15 cellular contexts compared by ENCODE assay signal in the genomic region with DNA sequence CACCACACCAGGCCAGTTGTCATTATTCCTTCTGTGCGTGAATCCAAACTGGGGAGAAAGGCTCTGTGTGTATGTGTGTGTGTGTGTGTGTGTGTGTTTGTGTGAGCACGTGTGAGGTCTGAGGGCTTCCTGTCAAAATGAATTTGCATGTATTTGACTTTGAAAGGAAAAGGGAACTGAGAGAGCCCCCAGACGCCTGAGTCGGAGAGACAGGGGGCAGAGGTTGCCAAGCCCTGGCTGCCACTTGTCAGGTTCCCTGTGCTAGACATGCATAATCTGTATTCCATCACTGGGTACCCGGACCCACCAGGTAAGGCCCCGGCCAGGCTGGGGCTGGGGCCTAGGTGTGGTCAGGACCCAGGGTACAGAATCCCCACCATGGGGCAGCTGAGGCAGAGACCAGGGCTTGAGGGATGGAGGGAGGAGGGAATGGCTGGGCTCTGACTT.
DNase-seq lines count a peak whose midpoint lies in the region; ATAC-seq and TF ChIP-seq lines count a peak whose summit lies in the region.
"Had no signal": no experiment of that assay in that cellular context is flagged by ENCODE, and none has a peak within 500 bp of the region (broad histone marks: within the 10 kb centered on the region; RNA-seq: fewer than 3 reads in every experiment).

A gene with protein sequence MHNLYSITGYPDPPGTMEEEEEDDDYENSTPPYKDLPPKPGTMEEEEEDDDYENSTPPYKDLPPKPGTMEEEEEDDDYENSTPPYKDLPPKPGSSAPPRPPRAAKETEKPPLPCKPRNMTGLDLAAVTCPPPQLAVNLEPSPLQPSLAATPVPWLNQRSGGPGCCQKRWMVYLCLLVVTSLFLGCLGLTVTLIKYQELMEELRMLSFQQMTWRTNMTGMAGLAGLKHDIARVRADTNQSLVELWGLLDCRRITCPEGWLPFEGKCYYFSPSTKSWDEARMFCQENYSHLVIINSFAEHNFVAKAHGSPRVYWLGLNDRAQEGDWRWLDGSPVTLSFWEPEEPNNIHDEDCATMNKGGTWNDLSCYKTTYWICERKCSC (plus strand): TSS at position 191 of the 447 bp plus-strand sequence. CDS start 77 bp downstream, at position 268.

- no peaks in the 10 kb centered on the region for H3K27me3 ChIP-seq in SU-DHL-6 (ENCODE audit: low read length)
- H3K27me3 ChIP-seq: neutrophil had no signal

- no peak within 1 kb of the TSS for H3K4me3 Mint-ChIP-seq in activated naive CD4-positive, alpha-beta T cell treated with anti-CD3 and anti-CD28 coated beads, Interleukin-2, amount 50 U/mL, for 24 hours
- H3K4me3 Mint-ChIP-seq: brain, type B pancreatic cell had no signal

- H3F3A ChIP-seq in SU-DHL-6 (ENCODE audit: insufficient read depth): peaks cover 23% of the 10 kb centered on the region

- no peak within 1 kb of the TSS for H2AFZ ChIP-seq in SU-DHL-6 (ENCODE audit: low read depth, low read length, severe bottlenecking)

- peak within 1 kb of the TSS; percentile 55 for H3K4me2 ChIP-seq in SU-DHL-6 (ENCODE audit: low read depth, low read length, poor library complexity, severe bottlenecking)

- H3K9me3 Mint-ChIP-seq in activated naive CD4-positive, alpha-beta T cell treated with anti-CD3 and anti-CD28 coated beads, Interleukin-2, amount 50 U/mL, for 24 hours: no peaks in the 10 kb centered on the region
- H3K9me3 Mint-ChIP-seq: brain, type B pancreatic cell had no signal

- peak within 1 kb of the TSS; percentile 57 for H3K4me3 ChIP-seq in SU-DHL-6 (ENCODE audit: insufficient read depth, low read length, poor library complexity, severe bottlenecking)

- peaks cover 7% of the 10 kb centered on the region for H3K4me1 Mint-ChIP-seq in activated naive CD4-positive, alpha-beta T cell treated with anti-CD3 and anti-CD28 coated beads, Interleukin-2, amount 50 U/mL, for 24 hours
- H3K4me1 Mint-ChIP-seq: brain had no signal

- DNase-seq in activated naive CD4-positive, alpha-beta T cell (lab: John Stamatoyannopoulos, UW): no peak
- DNase-seq in activated CD4-positive, alpha-beta T cell treated with anti-CD3 and anti-CD28 coated beads, Interleukin-2, amount 50 U/mL, for 48 hours: no peak
- no peak for DNase-seq in activated naive CD4-positive, alpha-beta T cell treated with Interleukin-2 at 50 U/mL for 16 hours
- DNase-seq: DMS79, glutamatergic neuron, NCI-H2227 treated with DMSO at 0.1 percent for 48 hours, small intestine had no signal

- H3K27ac ChIP-seq in SU-DHL-6 (ENCODE audit: low read depth, low read length): no peak within 1 kb of the TSS
- H3K27ac ChIP-seq: neutrophil had no signal

- TF ChIP-seq CTCF in SU-DHL-6 (IDR thresholded peaks at IDR 0.05; ENCODE audit: insufficient read depth, low read length, poor library complexity, severe bottlenecking): no peak

- peaks cover 6% of the 10 kb centered on the region; the same call in 1 of the 2 replicates for H3K79me2 ChIP-seq in SU-DHL-6 (ENCODE audit: insufficient read depth, low read length)

- ATAC-seq in HG03159 (IDR thresholded peaks at IDR 0.05; ENCODE audit: unreplicated experiment) (peak; percentile 42), GM19452 (IDR thresholded peaks at IDR 0.05; ENCODE audit: unreplicated experiment) (no peak), HG02610 (IDR thresholded peaks at IDR 0.05; ENCODE audit: unreplicated experiment) (no peak)

- peaks cover 1% of the 10 kb centered on the region for H3K27me3 Mint-ChIP-seq in activated naive CD4-positive, alpha-beta T cell treated with anti-CD3 and anti-CD28 coated beads, Interleukin-2, amount 50 U/mL, for 24 hours
- H3K27me3 Mint-ChIP-seq: type B pancreatic cell had no signal

- no peaks in the 10 kb centered on the region for H3K36me3 Mint-ChIP-seq in activated naive CD4-positive, alpha-beta T cell treated with anti-CD3 and anti-CD28 coated beads, Interleukin-2, amount 50 U/mL, for 24 hours
- H3K36me3 Mint-ChIP-seq: brain, type B pancreatic cell had no signal

- H3K36me3 ChIP-seq in SU-DHL-6 (ENCODE audit: low read length): no peaks in the 10 kb centered on the region

- no peaks in the 10 kb centered on the region for H3K9me3 ChIP-seq in SU-DHL-6 (ENCODE audit: insufficient read depth, low read length)
- H3K9me3 ChIP-seq: neutrophil had no signal

- peak within 1 kb of the TSS; percentile 67 for H3K9ac ChIP-seq in SU-DHL-6 (ENCODE audit: low read length)

- H3K27ac Mint-ChIP-seq in activated naive CD4-positive, alpha-beta T cell treated with anti-CD3 and anti-CD28 coated beads, Interleukin-2, amount 50 U/mL, for 24 hours: peak within 1 kb of the TSS; percentile 51
- H3K27ac Mint-ChIP-seq: brain, type B pancreatic cell had no signal

- H3K9me2 ChIP-seq in SU-DHL-6 (replicated peaks; ENCODE audit: insufficient read depth, low read length): no peaks in the 10 kb centered on the region

- no peaks in the 10 kb centered on the region for H4K20me1 ChIP-seq in SU-DHL-6 (ENCODE audit: low read depth, low read length)
